In genomic region chr5:141740885-141741284, GRCh38 we compare ENCODE assay signal across 33 cellular contexts.
"Had no signal": no experiment of that assay in that cellular context is flagged by ENCODE, and none has a peak within 500 bp of the region (broad histone marks: within the 10 kb centered on the region; RNA-seq: fewer than 3 reads in every experiment).

No MANE protein-coding gene starts in this region.

- H3K4me1 ChIP-seq: ascending aorta, breast epithelium, colonic mucosa, esophagus muscularis mucosa, foreskin keratinocyte, gastrocnemius medialis, heart left ventricle had no signal

- H3K27ac ChIP-seq: ascending aorta, breast epithelium, cardiac muscle cell, colonic mucosa, esophagus muscularis mucosa, foreskin keratinocyte, gastrocnemius medialis, heart left ventricle, WERI-Rb-1 had no signal

- H3K4me3 ChIP-seq: ascending aorta, breast epithelium, cardiac muscle cell, colonic mucosa, esophagus muscularis mucosa, gastrocnemius medialis, heart left ventricle had no signal

- H3K36me3 Mint-ChIP-seq: activated CD4-positive, alpha-beta memory T cell treated with anti-CD3 and anti-CD28 coated beads for 36 hours; activated naive CD4-positive, alpha-beta T cell treated with anti-CD3 and anti-CD28 coated beads, Interleukin-2, amount 10 ng/mL, durations not matched to agents 7 days and 5 days; activated naive CD4-positive, alpha-beta T cell treated with anti-CD3 and anti-CD28 coated beads, Interleukin-2, amount 50 U/mL, for 72 hours; activated naive CD8-positive, alpha-beta T cell treated with anti-CD3 and anti-CD28 coated beads, Interleukin-2, amount 10 ng/mL, durations not matched to agents 7 days and 5 days; brain had no signal

- H3K4me1 Mint-ChIP-seq: activated B cell treated with CpG ODN at 0.5 μM for 24 hours; activated CD4-positive, alpha-beta T cell treated with anti-CD3 and anti-CD28 coated beads, Interleukin-2, amount 10 ng/mL, durations not matched to agents 24 days and 14 days; activated naive CD4-positive, alpha-beta T cell treated with anti-CD3 and anti-CD28 coated beads, Interleukin-2, amount 10 ng/mL, durations not matched to agents 7 days and 5 days; activated naive CD8-positive, alpha-beta T cell treated with anti-CD3 and anti-CD28 coated beads, Interleukin-2, amount 10 ng/mL, durations not matched to agents 7 days and 5 days; T-helper 17 cell had no signal

- H3K27me3 ChIP-seq: ascending aorta, colonic mucosa, gastrocnemius medialis had no signal

- H3K36me3 ChIP-seq: ascending aorta, breast epithelium, cardiac muscle cell, colonic mucosa, esophagus muscularis mucosa, gastrocnemius medialis, heart left ventricle, WERI-Rb-1 had no signal

- ATAC-seq: activated CD4-positive, CD25-positive, alpha-beta regulatory T cell treated with anti-CD3 and anti-CD28 coated beads, Interleukin-2, amount 50 U/mL, for 24 hours; activated CD8-positive, alpha-beta T cell treated with anti-CD3 and anti-CD28 coated beads, Interleukin-2, amount 10 ng/mL, durations not matched to agents 7 days and 5 days; activated naive CD4-positive, alpha-beta T cell treated with anti-CD3 and anti-CD28 coated beads, Interleukin-2, amount 50 U/mL, for 72 hours; activated T-cell treated with anti-CD3 and anti-CD28 coated beads, Interleukin-2, amount 50 U/mL, for 72 hours; foreskin keratinocyte; gastrocnemius medialis; heart left ventricle; T-helper 17 cell had no signal

- H3K27ac Mint-ChIP-seq: activated B cell treated with CpG ODN at 0.5 μM for 24 hours; activated CD4-positive, alpha-beta memory T cell treated with anti-CD3 and anti-CD28 coated beads for 36 hours; activated CD4-positive, alpha-beta T cell treated with anti-CD3 and anti-CD28 coated beads, Interleukin-2, amount 10 ng/mL, durations not matched to agents 24 days and 14 days; activated CD8-positive, alpha-beta T cell treated with anti-CD3 and anti-CD28 coated beads, Interleukin-2, amount 10 ng/mL, durations not matched to agents 7 days and 5 days; activated naive CD4-positive, alpha-beta T cell treated with anti-CD3 and anti-CD28 coated beads, Interleukin-2, amount 10 ng/mL, durations not matched to agents 7 days and 5 days; activated naive CD4-positive, alpha-beta T cell treated with anti-CD3 and anti-CD28 coated beads, Interleukin-2, amount 50 U/mL, for 72 hours; activated naive CD8-positive, alpha-beta T cell treated with anti-CD3 and anti-CD28 coated beads, Interleukin-2, amount 10 ng/mL, durations not matched to agents 7 days and 5 days; activated T-cell treated with anti-CD3 and anti-CD28 coated beads, Interleukin-2, amount 50 U/mL, for 24 hours; activated T-cell treated with anti-CD3 and anti-CD28 coated beads, Interleukin-2, amount 50 U/mL, for 72 hours; T-helper 17 cell; T-helper 2 cell treated with Interferon-gamma antibody and Interleukin-4, amounts not matched to agents 5 μg/mL and 100 μg/mL, for 36 hours had no signal

- H3K9me3 Mint-ChIP-seq: activated B cell treated with CpG ODN at 0.5 μM for 24 hours; activated CD4-positive, alpha-beta memory T cell treated with anti-CD3 and anti-CD28 coated beads for 36 hours; activated CD4-positive, alpha-beta T cell treated with anti-CD3 and anti-CD28 coated beads, Interleukin-2, amount 10 ng/mL, durations not matched to agents 24 days and 14 days; activated naive CD4-positive, alpha-beta T cell treated with anti-CD3 and anti-CD28 coated beads, Interleukin-2, amount 10 ng/mL, durations not matched to agents 7 days and 5 days; activated naive CD4-positive, alpha-beta T cell treated with anti-CD3 and anti-CD28 coated beads, Interleukin-2, amount 50 U/mL, for 72 hours; activated naive CD8-positive, alpha-beta T cell treated with anti-CD3 and anti-CD28 coated beads, Interleukin-2, amount 10 ng/mL, durations not matched to agents 7 days and 5 days; activated T-cell treated with anti-CD3 and anti-CD28 coated beads, Interleukin-2, amount 50 U/mL, for 24 hours; activated T-cell treated with anti-CD3 and anti-CD28 coated beads, Interleukin-2, amount 50 U/mL, for 72 hours; brain; T-helper 2 cell treated with Interferon-gamma antibody and Interleukin-4, amounts not matched to agents 5 μg/mL and 100 μg/mL, for 36 hours had no signal

- H3K9me3 ChIP-seq: ascending aorta, breast epithelium, colonic mucosa, esophagus muscularis mucosa, gastrocnemius medialis, heart left ventricle had no signal

- H3K4me3 Mint-ChIP-seq: activated B cell treated with CpG ODN at 0.5 μM for 24 hours; activated CD4-positive, alpha-beta memory T cell treated with anti-CD3 and anti-CD28 coated beads for 36 hours; activated CD4-positive, alpha-beta T cell treated with anti-CD3 and anti-CD28 coated beads, Interleukin-2, amount 10 ng/mL, durations not matched to agents 24 days and 14 days; activated CD8-positive, alpha-beta T cell treated with anti-CD3 and anti-CD28 coated beads, Interleukin-2, amount 10 ng/mL, durations not matched to agents 7 days and 5 days; activated naive CD4-positive, alpha-beta T cell treated with anti-CD3 and anti-CD28 coated beads, Interleukin-2, amount 10 ng/mL, durations not matched to agents 7 days and 5 days; activated naive CD8-positive, alpha-beta T cell treated with anti-CD3 and anti-CD28 coated beads, Interleukin-2, amount 10 ng/mL, durations not matched to agents 7 days and 5 days; activated T-cell treated with anti-CD3 and anti-CD28 coated beads, Interleukin-2, amount 50 U/mL, for 24 hours; activated T-cell treated with anti-CD3 and anti-CD28 coated beads, Interleukin-2, amount 50 U/mL, for 72 hours; T-helper 17 cell; T-helper 2 cell treated with Interferon-gamma antibody and Interleukin-4, amounts not matched to agents 5 μg/mL and 100 μg/mL, for 36 hours had no signal

- DNase-seq: activated B cell treated with CpG ODN at 0.5 μM for 24 hours; activated CD4-positive, alpha-beta memory T cell treated with anti-CD3 and anti-CD28 coated beads for 36 hours; activated CD4-positive, alpha-beta T cell treated with anti-CD3 and anti-CD28 coated beads, Interleukin-2, amount 10 ng/mL, durations not matched to agents 24 days and 14 days; activated CD8-positive, alpha-beta memory T cell treated with anti-CD3 and anti-CD28 coated beads, Interleukin-2, amount 50 U/mL, for 48 hours; activated CD8-positive, alpha-beta T cell treated with anti-CD3 and anti-CD28 coated beads, Interleukin-2, amount 10 ng/mL, durations not matched to agents 7 days and 5 days; activated gamma-delta T cell; activated naive CD4-positive, alpha-beta T cell; activated naive CD4-positive, alpha-beta T cell treated with anti-CD3 and anti-CD28 coated beads, Interleukin-2, amount 10 ng/mL, durations not matched to agents 7 days and 5 days; activated naive CD8-positive, alpha-beta T cell treated with anti-CD3 and anti-CD28 coated beads, Interleukin-2, amount 10 ng/mL, durations not matched to agents 7 days and 5 days; activated T-cell treated with anti-CD3 and anti-CD28 coated beads for 4 hours; activated T-cell treated with anti-CD3 and anti-CD28 coated beads, Interleukin-2, amount 50 U/mL, for 24 hours; activated T-cell treated with anti-CD3 and anti-CD28 coated beads, Interleukin-2, amount 50 U/mL, for 72 hours; central memory CD4-positive, alpha-beta T cell; cerebellar nuclear complex; colonic mucosa; effector memory CD4-positive, alpha-beta T cell; erythroblast; foreskin keratinocyte; gastrocnemius medialis; glutamatergic neuron; heart left ventricle; T-helper 1 cell; T-helper 17 cell; T1000; WERI-Rb-1 had no signal
